ENCODE assay signal across 21 cellular contexts in genomic region chr15:48307586-48307985, GRCh38. TPM values are rescaled to one million over a fixed set of nuclear protein-coding genes. Genes with fewer than 3 reads are reported as not detected.
DNase-seq lines count a peak whose midpoint lies in the region; TF ChIP-seq lines count a peak whose summit lies in the region.
"Had no signal": no experiment of that assay in that cellular context is flagged by ENCODE, and none has a peak within 500 bp of the region (broad histone marks: within the 10 kb centered on the region; RNA-seq: fewer than 3 reads in every experiment).

No MANE protein-coding gene starts in this region.

- no peak overlapping the region for H3K4me3 ChIP-seq in MG63
- no peak overlapping the region for H3K4me3 ChIP-seq in brain microvascular endothelial cell (ENCODE audit: low read depth, low read length)
- no peak overlapping the region for H3K4me3 ChIP-seq in spleen
- H3K4me3 ChIP-seq: GM12878, GM23248, HAP-1 had no signal

- TF ChIP-seq CTCF in brain microvascular endothelial cell (IDR thresholded peaks at IDR 0.05; ENCODE audit: low read depth, low read length, missing control alignments) = no peak
- no peak for TF ChIP-seq CTCF in spleen (IDR thresholded peaks at IDR 0.05 in 8 of 11, conservative IDR thresholded peaks at IDR 0.05 in 3 of 11)

- H3K9me3 ChIP-seq in MG63 (no peaks in the 10 kb centered on the region), spleen (no peaks in the 10 kb centered on the region)
- H3K9me3 ChIP-seq: BE2C, HAP-1 had no signal

- DNase-seq in MG63 = peak; percentile 5
- peak; percentile 51 for DNase-seq in brain microvascular endothelial cell
- DNase-seq in iris pigment epithelial cell (ENCODE audit: low read depth) = peak; percentile 43
- no peak for DNase-seq in spleen
- no peak for DNase-seq in NCI-H446 (lab: John Stamatoyannopoulos, UW)
- no peak for DNase-seq in NAMALWA (ENCODE audit: low spot score)
- DNase-seq: ACHN; BE2C; C1 segment of cervical spinal cord; CD4-positive, CD25-positive, alpha-beta regulatory T cell; CD8-positive, alpha-beta memory T cell; COR-L47; DMS 273 treated with DMSO at 0.1 percent for 48 hours; DMS53; DND-41; EL; GM23248; IMR-90 had no signal

- H3K4me1 ChIP-seq in spleen = no peaks in the 10 kb centered on the region
- H3K4me1 ChIP-seq: BE2C, HAP-1 had no signal

- H3K27me3 ChIP-seq in MG63 (no peaks in the 10 kb centered on the region), brain microvascular endothelial cell (replicated peaks) (no peaks in the 10 kb centered on the region), spleen (replicated peaks in 1 of 7) (no peaks in the 10 kb centered on the region)
- H3K27me3 ChIP-seq: BE2C had no signal

- TF ChIP-seq POLR2A in spleen (IDR thresholded peaks at IDR 0.05) = no peak

- in situ Hi-C loops in brain microvascular endothelial cell (cut with HindIII; ENCODE audit: low pct_ligation_motif_present, low sequenced_read_pairs) = no loop called here

- no peaks in the 10 kb centered on the region for H3K36me3 ChIP-seq in MG63
- no peaks in the 10 kb centered on the region for H3K36me3 ChIP-seq in brain microvascular endothelial cell (replicated peaks)
- no peaks in the 10 kb centered on the region for H3K36me3 ChIP-seq in spleen
- H3K36me3 ChIP-seq: BE2C, HAP-1 had no signal

- 89 to 96% (median 90%) methylated on average over 8 of the region's 8 CpGs for WGBS in spleen, 5 donors

- no peak overlapping the region for H3K27ac ChIP-seq in brain microvascular endothelial cell
- no peak overlapping the region for H3K27ac ChIP-seq in spleen
- H3K27ac ChIP-seq: GM23248, HL-60 had no signal

- intact Hi-C loops in spleen (cut with DNase I; ENCODE audit: low total_unique reads) = no loop called here

RNA-seq across cellular contexts. Expression of gene DUT, which starts 23.6 kb away (rescaled TPM):
- 250 and 313 TPM in 2 replicates for total RNA-seq in MG63 (2014; rRNA removed; shearing (Covaris generic); ENCODE audit: low replicate concordance)
- total RNA-seq in spleen = 10 to 100 TPM; 72.6 to 91.3 (median 81.0) TPM
- 100 to 1,000 TPM; 119 to 145 (median 142) TPM for polyA plus RNA-seq in spleen

Comparison
In these comparisons a context has a peak if more than half of its experiments do, and no peak if none do; other contexts are left out.
1. DNase-seq: peak in MG63 (single experiment), brain microvascular endothelial cell (single experiment) and iris pigment epithelial cell (single experiment); none in spleen (single experiment), NCI-H446 (0 of 2) and NAMALWA (single experiment).